In genomic region chr2:200679157-200679934, GRCh38 we compare ENCODE assay signal across 1 cellular context.
TF ChIP-seq lines count a peak whose summit lies in the region.

No MANE protein-coding gene starts in this region.

TF ChIP-seq in SK-N-SH, 30 proteins besides CTCF, POLR2A, EP300 and RAD21 (continued from another document):
- TF ChIP-seq IRF3 (IDR thresholded peaks at IDR 0.05; ENCODE audit: low read depth, low read length) (no peak), ELF1 (IDR thresholded peaks at IDR 0.05) (no peak), USF2 (IDR thresholded peaks at IDR 0.05; ENCODE audit: borderline replicate concordance, low read depth, low read length) (no peak), RFX5 (IDR thresholded peaks at IDR 0.05; ENCODE audit: low read length) (no peak), CHD2 (IDR thresholded peaks at IDR 0.05; ENCODE audit: low read length, partially characterized antibody) (no peak), GABPA (IDR thresholded peaks at IDR 0.05; ENCODE audit: low read depth) (no peak), GATA2 (CRISPR knock-in tag; IDR thresholded peaks at IDR 0.05) (no peak)
